8 cellular contexts compared by ENCODE assay signal in genomic region chr16:29994613-29995329, GRCh38. TPM values are rescaled to one million over a fixed set of nuclear protein-coding genes. Genes with fewer than 3 reads are reported as not detected.
DNase-seq lines count a peak whose midpoint lies in the region; ATAC-seq and TF ChIP-seq lines count a peak whose summit lies in the region.

No MANE protein-coding gene starts in this region.

- H3F3A ChIP-seq in Loucy (ENCODE audit: low read depth): 0 out of 2 replicates have a peak, but pooled peaks cover 2% of the 10 kb centered on the region

- peak overlapping the region; percentile 96 for H3K27ac Mint-ChIP-seq in activated naive CD4-positive, alpha-beta T cell treated with anti-CD3 and anti-CD28 coated beads, Interleukin-2, amount 50 U/mL, for 24 hours

- no peaks in the 10 kb centered on the region for H3K27me3 Mint-ChIP-seq in activated naive CD4-positive, alpha-beta T cell treated with anti-CD3 and anti-CD28 coated beads, Interleukin-2, amount 50 U/mL, for 24 hours

- peaks cover 43% of the 10 kb centered on the region for H3K4me1 Mint-ChIP-seq in activated naive CD4-positive, alpha-beta T cell treated with anti-CD3 and anti-CD28 coated beads, Interleukin-2, amount 50 U/mL, for 24 hours

- TF ChIP-seq CTCF in Loucy (conservative IDR thresholded peaks at IDR 0.05; ENCODE audit: low read length) (no peak), sigmoid colon (IDR thresholded peaks at IDR 0.05) (no peak)

- peaks cover 11% of the 10 kb centered on the region for H4K20me1 ChIP-seq in Loucy (ENCODE audit: insufficient read depth, low read length, poor library complexity, severe bottlenecking)

- peak overlapping the region; percentile 99 for H3K4me3 Mint-ChIP-seq in activated naive CD4-positive, alpha-beta T cell treated with anti-CD3 and anti-CD28 coated beads, Interleukin-2, amount 50 U/mL, for 24 hours

- H3K27me3 ChIP-seq in Loucy (ENCODE audit: insufficient read depth, low read length, poor library complexity, severe bottlenecking) (no peaks in the 10 kb centered on the region), sigmoid colon (no peaks in the 10 kb centered on the region)

- peaks cover 19% of the 10 kb centered on the region for H3K4me1 ChIP-seq in Loucy (ENCODE audit: insufficient read depth, low read length, poor library complexity, severe bottlenecking)
- peaks cover 0 to 34% (median 25%) of the 10 kb centered on the region in 4 donors for H3K4me1 ChIP-seq in sigmoid colon

- H3K4me3 ChIP-seq in Loucy (ENCODE audit: low read length, poor library complexity, severe bottlenecking) (peak overlapping the region; percentile 97), sigmoid colon (peak overlapping the region; percentile 74 to 96 (median 80))

- WGBS in sigmoid colon, 2 donors: 15% methylated on average over 24 of the region's 24 CpGs

- H3K36me3 ChIP-seq in Loucy (ENCODE audit: insufficient read depth, low read length): peaks cover 25% of the 10 kb centered on the region; the same call in 1 of the 2 replicates
- H3K36me3 ChIP-seq in sigmoid colon: peaks cover 0 to 61% (median 20%) of the 10 kb centered on the region in 4 donors

- peak; percentile 69 for DNase-seq in Daoy (ENCODE audit: low read depth)
- DNase-seq in left ventricle myocardium superior: peak; percentile 76
- DNase-seq in sigmoid colon: peak; percentile 82
- no peak for DNase-seq in 8988T
- no peak for DNase-seq in cortex of kidney (lab: John Stamatoyannopoulos, UW)

- peak overlapping the region; percentile 84 for H3K4me2 ChIP-seq in Loucy (ENCODE audit: low read depth, low read length, poor library complexity, severe bottlenecking)

- H3K9me3 Mint-ChIP-seq in activated naive CD4-positive, alpha-beta T cell treated with anti-CD3 and anti-CD28 coated beads, Interleukin-2, amount 50 U/mL, for 24 hours: no peaks in the 10 kb centered on the region

- peak overlapping the region; percentile 95 to 98 (median 95) for H3K27ac ChIP-seq in sigmoid colon

- TF ChIP-seq POLR2A in sigmoid colon (IDR thresholded peaks at IDR 0.05): no peak

- peak overlapping the region; percentile 97 for H2AFZ ChIP-seq in Loucy (ENCODE audit: low read length)

- H3K36me3 Mint-ChIP-seq in activated naive CD4-positive, alpha-beta T cell treated with anti-CD3 and anti-CD28 coated beads, Interleukin-2, amount 50 U/mL, for 24 hours: peaks cover 5% of the 10 kb centered on the region

- ATAC-seq in GM21529 (IDR thresholded peaks at IDR 0.05; ENCODE audit: unreplicated experiment): peak; percentile 21
- ATAC-seq in left ventricle myocardium superior: peak; percentile 49

- no peak for TF ChIP-seq EP300 in sigmoid colon (IDR thresholded peaks at IDR 0.05)

- H3K79me2 ChIP-seq in Loucy (ENCODE audit: insufficient read depth, low read length): peaks cover 36% of the 10 kb centered on the region

- intact Hi-C loops in left ventricle myocardium superior (cut with micrococcal nuclease) (no loop called here), sigmoid colon (cut with DNase I) (loop anchor here (1.0 to 10.0 kb wide), 4 partner anchors 21 to 100 kb away; partner anchors contain the start of genes KCTD13, TAOK2, TBX6 and TMEM219)

- H3K9me2 ChIP-seq in Loucy (replicated peaks; ENCODE audit: low read depth, low read length): no peaks in the 10 kb centered on the region

- H3K9me3 ChIP-seq in Loucy (ENCODE audit: insufficient read depth, low read depth, low read length): no peaks in the 10 kb centered on the region
- no peaks in the 10 kb centered on the region for H3K9me3 ChIP-seq in sigmoid colon

- H3K9ac ChIP-seq in Loucy (ENCODE audit: low read depth, low read length, poor library complexity, severe bottlenecking): peak overlapping the region; percentile 98

RNA-seq across cellular contexts. Expression of gene HIRIP3, which starts 0.6 kb away (rescaled TPM):
- total RNA-seq in Daoy (2014; rRNA removed; shearing (Covaris generic)): 8.8 and 14.0 TPM in 2 replicates
- total RNA-seq in left ventricle myocardium superior (19.4 TPM), sigmoid colon (10 to 100 TPM; 15.8 to 22.7 (median 19.7) TPM)
- polyA plus RNA-seq in sigmoid colon: 10 to 100 TPM in 1 of 3 donors, 1 to 10 TPM in 2; 9.0 to 14.4 (median 9.7) TPM

RNA-seq across cellular contexts. Expression of gene INO80E, which starts 1.3 kb away (rescaled TPM):
- 70.8 and 136 TPM in 2 replicates for total RNA-seq in Daoy (2014; rRNA removed; shearing (Covaris generic))
- total RNA-seq in left ventricle myocardium superior: 31.3 TPM
- total RNA-seq in sigmoid colon: 100 to 1,000 TPM in 1 of 4 donors, 10 to 100 TPM in 3; 49.2 to 174 (median 54.7) TPM
- 10 to 100 TPM; 50.6 to 89.7 (median 60.1) TPM for polyA plus RNA-seq in sigmoid colon

RNA-seq across cellular contexts. Expression of gene DOC2A, which starts 16.1 kb away (rescaled TPM):
- total RNA-seq in Daoy (2014; rRNA removed; shearing (Covaris generic)): 0.18 TPM in 1 of 2 replicates, not detected in the other
- 0.82 TPM for total RNA-seq in left ventricle myocardium superior
- 1 to 10 TPM in 1 of 4 donors, under 1 TPM in 1, not detected in 2; 0.36 to 3.9 TPM for total RNA-seq in sigmoid colon
- 1 to 10 TPM in 2 of 3 donors, under 1 TPM in 1; 0.92 to 4.6 (median 1.8) TPM for polyA plus RNA-seq in sigmoid colon

RNA-seq across cellular contexts. Expression of gene TAOK2, which starts 21.1 kb away (rescaled TPM):
- total RNA-seq in Daoy (2014; rRNA removed; shearing (Covaris generic)): 25.2 and 26.5 TPM in 2 replicates
- 34.9 TPM for total RNA-seq in left ventricle myocardium superior
- total RNA-seq in sigmoid colon: 10 to 100 TPM; 26.8 to 38.5 (median 29.7) TPM
- polyA plus RNA-seq in sigmoid colon: 10 to 100 TPM in 2 of 3 donors, 1 to 10 TPM in 1; 9.0 to 42.2 (median 12.7) TPM

RNA-seq across cellular contexts. Expression of gene C16orf92, which starts 28.2 kb away (rescaled TPM):
- total RNA-seq in Daoy (2014; rRNA removed; shearing (Covaris generic)): not detected in 2 replicates
- total RNA-seq in left ventricle myocardium superior (not detected), sigmoid colon (not detected)
- not detected for polyA plus RNA-seq in sigmoid colon

Comparison
In these comparisons a context has a peak if more than half of its experiments do, and no peak if none do; other contexts are left out.
1. DNase-seq: peak in Daoy (single experiment), left ventricle myocardium superior (single experiment) and sigmoid colon (single experiment); none in 8988T (single experiment) and cortex of kidney (single experiment).